ENCODE assay signal across 3 cellular contexts in the genomic region with DNA sequence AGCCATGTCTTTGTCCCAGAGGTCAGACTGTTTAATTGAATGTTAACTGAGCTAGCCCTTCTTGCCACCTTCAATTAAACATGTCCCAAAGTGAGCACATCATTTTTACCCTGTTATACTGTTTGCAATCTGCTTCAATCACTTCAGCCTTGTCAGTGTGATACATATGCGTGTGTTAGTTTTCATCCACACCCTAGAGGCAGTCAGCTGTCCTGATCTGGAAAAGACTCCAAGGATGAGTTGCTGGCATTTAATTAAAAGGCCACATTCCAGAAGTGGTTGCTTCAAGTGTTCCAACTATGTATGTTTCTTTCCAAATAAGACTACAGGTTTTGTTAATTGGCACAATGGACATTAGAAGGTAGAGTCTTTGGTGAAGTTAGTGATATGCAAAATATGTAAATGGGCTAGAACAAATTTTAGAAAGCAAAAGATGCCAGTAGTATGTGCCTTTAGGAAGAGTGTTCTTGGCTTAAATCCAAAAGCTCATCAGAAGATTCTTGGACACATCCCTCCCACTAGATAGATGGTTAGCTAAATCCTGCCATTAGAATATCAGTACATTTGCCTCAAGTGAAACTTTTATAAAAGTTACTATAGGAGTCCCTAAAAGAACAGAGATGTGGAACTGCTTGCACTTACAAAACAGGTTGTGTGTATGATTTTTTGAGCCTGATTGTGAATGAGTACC.
TF ChIP-seq lines count a peak whose summit lies in the region.

No MANE protein-coding gene starts in this region.

TF ChIP-seq in SK-N-SH treated with all-trans-retinoic acid at 6 μM for 48 hours, 23 proteins besides CTCF, POLR2A, EP300 and RAD21 (continued from another document):
- TF ChIP-seq, protein P1, sequence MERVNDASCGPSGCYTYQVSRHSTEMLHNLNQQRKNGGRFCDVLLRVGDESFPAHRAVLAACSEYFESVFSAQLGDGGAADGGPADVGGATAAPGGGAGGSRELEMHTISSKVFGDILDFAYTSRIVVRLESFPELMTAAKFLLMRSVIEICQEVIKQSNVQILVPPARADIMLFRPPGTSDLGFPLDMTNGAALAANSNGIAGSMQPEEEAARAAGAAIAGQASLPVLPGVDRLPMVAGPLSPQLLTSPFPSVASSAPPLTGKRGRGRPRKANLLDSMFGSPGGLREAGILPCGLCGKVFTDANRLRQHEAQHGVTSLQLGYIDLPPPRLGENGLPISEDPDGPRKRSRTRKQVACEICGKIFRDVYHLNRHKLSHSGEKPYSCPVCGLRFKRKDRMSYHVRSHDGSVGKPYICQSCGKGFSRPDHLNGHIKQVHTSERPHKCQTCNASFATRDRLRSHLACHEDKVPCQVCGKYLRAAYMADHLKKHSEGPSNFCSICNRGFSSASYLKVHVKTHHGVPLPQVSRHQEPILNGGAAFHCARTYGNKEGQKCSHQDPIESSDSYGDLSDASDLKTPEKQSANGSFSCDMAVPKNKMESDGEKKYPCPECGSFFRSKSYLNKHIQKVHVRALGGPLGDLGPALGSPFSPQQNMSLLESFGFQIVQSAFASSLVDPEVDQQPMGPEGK (CRISPR knock-in tag; IDR thresholded peaks at IDR 0.05; ENCODE audit: borderline replicate concordance), result no peak
- TF ChIP-seq OSR1 (CRISPR knock-in tag; IDR thresholded peaks at IDR 0.05) (no peak), BACH2 (CRISPR knock-in tag; IDR thresholded peaks at IDR 0.05; ENCODE audit: borderline replicate concordance) (no peak), ZNF70 (CRISPR knock-in tag; IDR thresholded peaks at IDR 0.05) (no peak), SNAI2 (CRISPR knock-in tag; IDR thresholded peaks at IDR 0.05) (no peak), PPARA (CRISPR knock-in tag; IDR thresholded peaks at IDR 0.05; ENCODE audit: borderline replicate concordance) (no peak), TOX (CRISPR knock-in tag; IDR thresholded peaks at IDR 0.05; ENCODE audit: borderline replicate concordance) (no peak)
- TF ChIP-seq, protein P2, sequence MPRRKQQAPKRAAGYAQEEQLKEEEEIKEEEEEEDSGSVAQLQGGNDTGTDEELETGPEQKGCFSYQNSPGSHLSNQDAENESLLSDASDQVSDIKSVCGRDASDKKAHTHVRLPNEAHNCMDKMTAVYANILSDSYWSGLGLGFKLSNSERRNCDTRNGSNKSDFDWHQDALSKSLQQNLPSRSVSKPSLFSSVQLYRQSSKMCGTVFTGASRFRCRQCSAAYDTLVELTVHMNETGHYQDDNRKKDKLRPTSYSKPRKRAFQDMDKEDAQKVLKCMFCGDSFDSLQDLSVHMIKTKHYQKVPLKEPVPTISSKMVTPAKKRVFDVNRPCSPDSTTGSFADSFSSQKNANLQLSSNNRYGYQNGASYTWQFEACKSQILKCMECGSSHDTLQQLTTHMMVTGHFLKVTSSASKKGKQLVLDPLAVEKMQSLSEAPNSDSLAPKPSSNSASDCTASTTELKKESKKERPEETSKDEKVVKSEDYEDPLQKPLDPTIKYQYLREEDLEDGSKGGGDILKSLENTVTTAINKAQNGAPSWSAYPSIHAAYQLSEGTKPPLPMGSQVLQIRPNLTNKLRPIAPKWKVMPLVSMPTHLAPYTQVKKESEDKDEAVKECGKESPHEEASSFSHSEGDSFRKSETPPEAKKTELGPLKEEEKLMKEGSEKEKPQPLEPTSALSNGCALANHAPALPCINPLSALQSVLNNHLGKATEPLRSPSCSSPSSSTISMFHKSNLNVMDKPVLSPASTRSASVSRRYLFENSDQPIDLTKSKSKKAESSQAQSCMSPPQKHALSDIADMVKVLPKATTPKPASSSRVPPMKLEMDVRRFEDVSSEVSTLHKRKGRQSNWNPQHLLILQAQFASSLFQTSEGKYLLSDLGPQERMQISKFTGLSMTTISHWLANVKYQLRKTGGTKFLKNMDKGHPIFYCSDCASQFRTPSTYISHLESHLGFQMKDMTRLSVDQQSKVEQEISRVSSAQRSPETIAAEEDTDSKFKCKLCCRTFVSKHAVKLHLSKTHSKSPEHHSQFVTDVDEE (CRISPR knock-in tag; IDR thresholded peaks at IDR 0.05), result no peak

TF ChIP-seq in SK-N-SH, 30 proteins besides CTCF, POLR2A, EP300 and RAD21 (continued from another document):
- TF ChIP-seq, protein P3, sequence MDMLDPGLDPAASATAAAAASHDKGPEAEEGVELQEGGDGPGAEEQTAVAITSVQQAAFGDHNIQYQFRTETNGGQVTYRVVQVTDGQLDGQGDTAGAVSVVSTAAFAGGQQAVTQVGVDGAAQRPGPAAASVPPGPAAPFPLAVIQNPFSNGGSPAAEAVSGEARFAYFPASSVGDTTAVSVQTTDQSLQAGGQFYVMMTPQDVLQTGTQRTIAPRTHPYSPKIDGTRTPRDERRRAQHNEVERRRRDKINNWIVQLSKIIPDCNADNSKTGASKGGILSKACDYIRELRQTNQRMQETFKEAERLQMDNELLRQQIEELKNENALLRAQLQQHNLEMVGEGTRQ (IDR thresholded peaks at IDR 0.05; ENCODE audit: borderline replicate concordance, low read depth, low read length), result no peak
- TF ChIP-seq, protein P4, sequence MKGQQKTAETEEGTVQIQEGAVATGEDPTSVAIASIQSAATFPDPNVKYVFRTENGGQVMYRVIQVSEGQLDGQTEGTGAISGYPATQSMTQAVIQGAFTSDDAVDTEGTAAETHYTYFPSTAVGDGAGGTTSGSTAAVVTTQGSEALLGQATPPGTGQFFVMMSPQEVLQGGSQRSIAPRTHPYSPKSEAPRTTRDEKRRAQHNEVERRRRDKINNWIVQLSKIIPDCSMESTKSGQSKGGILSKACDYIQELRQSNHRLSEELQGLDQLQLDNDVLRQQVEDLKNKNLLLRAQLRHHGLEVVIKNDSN (IDR thresholded peaks at IDR 0.05; ENCODE audit: borderline replicate concordance, low read depth), result no peak
- no peak for TF ChIP-seq POLR2AphosphoS5 (IDR thresholded peaks at IDR 0.05; ENCODE audit: low read depth, low read length)
- TF ChIP-seq, protein P5, sequence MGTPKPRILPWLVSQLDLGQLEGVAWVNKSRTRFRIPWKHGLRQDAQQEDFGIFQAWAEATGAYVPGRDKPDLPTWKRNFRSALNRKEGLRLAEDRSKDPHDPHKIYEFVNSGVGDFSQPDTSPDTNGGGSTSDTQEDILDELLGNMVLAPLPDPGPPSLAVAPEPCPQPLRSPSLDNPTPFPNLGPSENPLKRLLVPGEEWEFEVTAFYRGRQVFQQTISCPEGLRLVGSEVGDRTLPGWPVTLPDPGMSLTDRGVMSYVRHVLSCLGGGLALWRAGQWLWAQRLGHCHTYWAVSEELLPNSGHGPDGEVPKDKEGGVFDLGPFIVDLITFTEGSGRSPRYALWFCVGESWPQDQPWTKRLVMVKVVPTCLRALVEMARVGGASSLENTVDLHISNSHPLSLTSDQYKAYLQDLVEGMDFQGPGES (IDR thresholded peaks at IDR 0.05; ENCODE audit: low read depth, low read length), result no peak
- no peak for TF ChIP-seq ELF1 (IDR thresholded peaks at IDR 0.05)
- TF ChIP-seq TAF1 (IDR thresholded peaks at IDR 0.05; ENCODE audit: borderline replicate concordance, low read depth, low read length), result no peak
- TF ChIP-seq, protein P6, sequence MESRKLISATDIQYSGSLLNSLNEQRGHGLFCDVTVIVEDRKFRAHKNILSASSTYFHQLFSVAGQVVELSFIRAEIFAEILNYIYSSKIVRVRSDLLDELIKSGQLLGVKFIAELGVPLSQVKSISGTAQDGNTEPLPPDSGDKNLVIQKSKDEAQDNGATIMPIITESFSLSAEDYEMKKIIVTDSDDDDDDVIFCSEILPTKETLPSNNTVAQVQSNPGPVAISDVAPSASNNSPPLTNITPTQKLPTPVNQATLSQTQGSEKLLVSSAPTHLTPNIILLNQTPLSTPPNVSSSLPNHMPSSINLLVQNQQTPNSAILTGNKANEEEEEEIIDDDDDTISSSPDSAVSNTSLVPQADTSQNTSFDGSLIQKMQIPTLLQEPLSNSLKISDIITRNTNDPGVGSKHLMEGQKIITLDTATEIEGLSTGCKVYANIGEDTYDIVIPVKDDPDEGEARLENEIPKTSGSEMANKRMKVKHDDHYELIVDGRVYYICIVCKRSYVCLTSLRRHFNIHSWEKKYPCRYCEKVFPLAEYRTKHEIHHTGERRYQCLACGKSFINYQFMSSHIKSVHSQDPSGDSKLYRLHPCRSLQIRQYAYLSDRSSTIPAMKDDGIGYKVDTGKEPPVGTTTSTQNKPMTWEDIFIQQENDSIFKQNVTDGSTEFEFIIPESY (IDR thresholded peaks at IDR 0.05; ENCODE audit: borderline replicate concordance, low read depth), result no peak
- no peak for TF ChIP-seq NRF1 (IDR thresholded peaks at IDR 0.05; ENCODE audit: low read depth, low read length)
- TF ChIP-seq, protein P7, sequence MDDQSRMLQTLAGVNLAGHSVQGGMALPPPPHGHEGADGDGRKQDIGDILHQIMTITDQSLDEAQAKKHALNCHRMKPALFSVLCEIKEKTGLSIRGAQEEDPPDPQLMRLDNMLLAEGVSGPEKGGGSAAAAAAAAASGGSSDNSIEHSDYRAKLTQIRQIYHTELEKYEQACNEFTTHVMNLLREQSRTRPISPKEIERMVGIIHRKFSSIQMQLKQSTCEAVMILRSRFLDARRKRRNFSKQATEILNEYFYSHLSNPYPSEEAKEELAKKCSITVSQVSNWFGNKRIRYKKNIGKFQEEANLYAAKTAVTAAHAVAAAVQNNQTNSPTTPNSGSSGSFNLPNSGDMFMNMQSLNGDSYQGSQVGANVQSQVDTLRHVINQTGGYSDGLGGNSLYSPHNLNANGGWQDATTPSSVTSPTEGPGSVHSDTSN (IDR thresholded peaks at IDR 0.05), result no peak
- no peak for TF ChIP-seq RFX5 (IDR thresholded peaks at IDR 0.05; ENCODE audit: low read length)
- no peak for TF ChIP-seq RCOR1 (IDR thresholded peaks at IDR 0.05; ENCODE audit: low read length)
- no peak for TF ChIP-seq GABPA (IDR thresholded peaks at IDR 0.05; ENCODE audit: low read depth)
- no peak for TF ChIP-seq TEAD4 (IDR thresholded peaks at IDR 0.05; ENCODE audit: borderline replicate concordance, insufficient read depth)
- TF ChIP-seq YY1 (IDR thresholded peaks at IDR 0.05; ENCODE audit: low read depth), result no peak
- TF ChIP-seq TCF12 (IDR thresholded peaks at IDR 0.05), result no peak
- no peak for TF ChIP-seq EZH2phosphoT487 (IDR thresholded peaks at IDR 0.05; ENCODE audit: borderline replicate concordance, low read depth)

TF ChIP-seq in GM23338, 12 proteins besides CTCF, POLR2A, EP300 and RAD21 (continued from another document and continues in another):
- TF ChIP-seq, protein P8, sequence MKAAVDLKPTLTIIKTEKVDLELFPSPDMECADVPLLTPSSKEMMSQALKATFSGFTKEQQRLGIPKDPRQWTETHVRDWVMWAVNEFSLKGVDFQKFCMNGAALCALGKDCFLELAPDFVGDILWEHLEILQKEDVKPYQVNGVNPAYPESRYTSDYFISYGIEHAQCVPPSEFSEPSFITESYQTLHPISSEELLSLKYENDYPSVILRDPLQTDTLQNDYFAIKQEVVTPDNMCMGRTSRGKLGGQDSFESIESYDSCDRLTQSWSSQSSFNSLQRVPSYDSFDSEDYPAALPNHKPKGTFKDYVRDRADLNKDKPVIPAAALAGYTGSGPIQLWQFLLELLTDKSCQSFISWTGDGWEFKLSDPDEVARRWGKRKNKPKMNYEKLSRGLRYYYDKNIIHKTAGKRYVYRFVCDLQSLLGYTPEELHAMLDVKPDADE (IDR thresholded peaks at IDR 0.05), result no peak
- no peak for TF ChIP-seq EZH2phosphoT487 (IDR thresholded peaks at IDR 0.05; ENCODE audit: unreplicated experiment)
- no peak for TF ChIP-seq JUNB (IDR thresholded peaks at IDR 0.05; ENCODE audit: unreplicated experiment)
- no peak for TF ChIP-seq NANOG (IDR thresholded peaks at IDR 0.05; ENCODE audit: borderline replicate concordance)
- TF ChIP-seq POLR2AphosphoS5 (IDR thresholded peaks at IDR 0.05; ENCODE audit: low read depth), result no peak
- TF ChIP-seq, protein P9, sequence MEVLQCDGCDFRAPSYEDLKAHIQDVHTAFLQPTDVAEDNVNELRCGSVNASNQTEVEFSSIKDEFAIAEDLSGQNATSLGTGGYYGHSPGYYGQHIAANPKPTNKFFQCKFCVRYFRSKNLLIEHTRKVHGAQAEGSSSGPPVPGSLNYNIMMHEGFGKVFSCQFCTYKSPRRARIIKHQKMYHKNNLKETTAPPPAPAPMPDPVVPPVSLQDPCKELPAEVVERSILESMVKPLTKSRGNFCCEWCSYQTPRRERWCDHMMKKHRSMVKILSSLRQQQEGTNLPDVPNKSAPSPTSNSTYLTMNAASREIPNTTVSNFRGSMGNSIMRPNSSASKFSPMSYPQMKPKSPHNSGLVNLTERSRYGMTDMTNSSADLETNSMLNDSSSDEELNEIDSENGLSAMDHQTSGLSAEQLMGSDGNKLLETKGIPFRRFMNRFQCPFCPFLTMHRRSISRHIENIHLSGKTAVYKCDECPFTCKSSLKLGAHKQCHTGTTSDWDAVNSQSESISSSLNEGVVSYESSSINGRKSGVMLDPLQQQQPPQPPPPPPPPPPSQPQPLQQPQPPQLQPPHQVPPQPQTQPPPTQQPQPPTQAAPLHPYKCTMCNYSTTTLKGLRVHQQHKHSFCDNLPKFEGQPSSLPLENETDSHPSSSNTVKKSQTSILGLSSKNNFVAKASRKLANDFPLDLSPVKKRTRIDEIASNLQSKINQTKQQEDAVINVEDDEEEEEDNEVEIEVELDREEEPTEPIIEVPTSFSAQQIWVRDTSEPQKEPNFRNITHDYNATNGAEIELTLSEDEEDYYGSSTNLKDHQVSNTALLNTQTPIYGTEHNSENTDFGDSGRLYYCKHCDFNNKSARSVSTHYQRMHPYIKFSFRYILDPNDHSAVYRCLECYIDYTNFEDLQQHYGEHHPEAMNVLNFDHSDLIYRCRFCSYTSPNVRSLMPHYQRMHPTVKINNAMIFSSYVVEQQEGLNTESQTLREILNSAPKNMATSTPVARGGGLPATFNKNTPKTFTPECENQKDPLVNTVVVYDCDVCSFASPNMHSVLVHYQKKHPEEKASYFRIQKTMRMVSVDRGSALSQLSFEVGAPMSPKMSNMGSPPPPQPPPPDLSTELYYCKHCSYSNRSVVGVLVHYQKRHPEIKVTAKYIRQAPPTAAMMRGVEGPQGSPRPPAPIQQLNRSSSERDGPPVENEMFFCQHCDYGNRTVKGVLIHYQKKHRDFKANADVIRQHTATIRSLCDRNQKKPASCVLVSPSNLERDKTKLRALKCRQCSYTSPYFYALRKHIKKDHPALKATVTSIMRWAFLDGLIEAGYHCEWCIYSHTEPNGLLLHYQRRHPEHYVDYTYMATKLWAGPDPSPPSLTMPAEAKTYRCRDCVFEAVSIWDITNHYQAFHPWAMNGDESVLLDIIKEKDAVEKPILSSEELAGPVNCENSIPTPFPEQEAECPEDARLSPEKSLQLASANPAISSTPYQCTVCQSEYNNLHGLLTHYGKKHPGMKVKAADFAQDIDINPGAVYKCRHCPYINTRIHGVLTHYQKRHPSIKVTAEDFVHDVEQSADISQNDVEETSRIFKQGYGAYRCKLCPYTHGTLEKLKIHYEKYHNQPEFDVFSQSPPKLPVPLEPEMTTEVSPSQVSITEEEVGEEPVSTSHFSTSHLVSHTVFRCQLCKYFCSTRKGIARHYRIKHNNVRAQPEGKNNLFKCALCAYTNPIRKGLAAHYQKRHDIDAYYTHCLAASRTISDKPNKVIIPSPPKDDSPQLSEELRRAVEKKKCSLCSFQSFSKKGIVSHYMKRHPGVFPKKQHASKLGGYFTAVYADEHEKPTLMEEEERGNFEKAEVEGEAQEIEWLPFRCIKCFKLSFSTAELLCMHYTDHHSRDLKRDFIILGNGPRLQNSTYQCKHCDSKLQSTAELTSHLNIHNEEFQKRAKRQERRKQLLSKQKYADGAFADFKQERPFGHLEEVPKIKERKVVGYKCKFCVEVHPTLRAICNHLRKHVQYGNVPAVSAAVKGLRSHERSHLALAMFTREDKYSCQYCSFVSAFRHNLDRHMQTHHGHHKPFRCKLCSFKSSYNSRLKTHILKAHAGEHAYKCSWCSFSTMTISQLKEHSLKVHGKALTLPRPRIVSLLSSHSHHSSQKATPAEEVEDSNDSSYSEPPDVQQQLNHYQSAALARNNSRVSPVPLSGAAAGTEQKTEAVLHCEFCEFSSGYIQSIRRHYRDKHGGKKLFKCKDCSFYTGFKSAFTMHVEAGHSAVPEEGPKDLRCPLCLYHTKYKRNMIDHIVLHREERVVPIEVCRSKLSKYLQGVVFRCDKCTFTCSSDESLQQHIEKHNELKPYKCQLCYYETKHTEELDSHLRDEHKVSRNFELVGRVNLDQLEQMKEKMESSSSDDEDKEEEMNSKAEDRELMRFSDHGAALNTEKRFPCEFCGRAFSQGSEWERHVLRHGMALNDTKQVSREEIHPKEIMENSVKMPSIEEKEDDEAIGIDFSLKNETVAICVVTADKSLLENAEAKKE (CRISPR knock-in tag; IDR thresholded peaks at IDR 0.05), result no peak
- no peak for TF ChIP-seq STAT1 (IDR thresholded peaks at IDR 0.05; ENCODE audit: unreplicated experiment)
- no peak for TF ChIP-seq CREB1 (CRISPR knock-in tag; IDR thresholded peaks at IDR 0.05; ENCODE audit: low read depth)
- no peak for TF ChIP-seq ZNF114 (CRISPR knock-in tag; IDR thresholded peaks at IDR 0.05)
